ENCODE assay signal across 1 cellular context in the genomic region with DNA sequence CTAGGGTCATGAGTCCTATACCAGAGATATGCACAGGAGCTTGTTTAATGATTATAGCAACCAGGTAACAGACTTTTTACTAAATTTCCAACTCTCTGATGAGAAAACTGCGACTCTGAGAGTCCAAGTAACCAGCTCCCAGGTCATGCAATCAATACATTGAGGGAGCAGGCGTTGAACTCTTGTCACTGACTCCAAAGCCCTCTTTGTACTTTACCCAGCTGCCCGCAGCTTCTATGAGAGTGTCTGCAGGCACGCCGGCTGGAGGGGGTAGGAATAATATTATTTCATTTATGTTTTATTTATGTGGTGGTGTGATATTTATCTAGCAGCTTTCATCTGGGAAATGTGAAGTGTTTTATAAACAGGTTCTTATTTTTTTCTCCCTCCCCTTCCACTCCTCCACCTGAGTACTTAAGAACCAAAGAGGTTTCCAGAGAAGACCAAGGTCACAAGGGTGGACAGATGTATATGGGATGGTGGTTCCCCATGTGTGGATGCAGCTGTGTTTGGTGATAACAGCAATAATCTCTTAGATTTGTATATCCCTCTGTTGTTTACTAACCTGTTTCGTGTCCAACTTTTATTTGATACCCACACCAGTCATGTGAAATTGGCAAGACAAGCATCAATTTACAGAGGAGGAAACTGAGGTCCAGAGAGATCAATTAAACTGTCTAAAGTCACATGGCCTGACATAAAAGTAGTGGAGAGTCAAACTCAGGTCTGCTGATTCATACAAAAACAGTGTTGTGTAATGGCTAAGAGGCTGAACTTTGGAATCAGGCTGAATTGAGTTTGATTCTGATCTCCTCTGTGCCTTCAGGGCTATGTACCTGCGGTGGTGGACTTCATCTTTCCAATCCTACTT.
TF ChIP-seq lines count a peak whose summit lies in the region.

No MANE protein-coding gene starts in this region.

TF ChIP-seq in IMR-90, 13 proteins besides CTCF, POLR2A, EP300 and RAD21 (continued from another document):
- TF ChIP-seq FOS (IDR thresholded peaks at IDR 0.05; ENCODE audit: low read depth, low read length), result no peak
- peak; percentile 24; the same call in 1 of the 2 replicates for TF ChIP-seq NFE2L2 (IDR thresholded peaks at IDR 0.05; ENCODE audit: low read depth, low read length)
- TF ChIP-seq CHD1 (IDR thresholded peaks at IDR 0.05; ENCODE audit: low read depth, low read length), result no peak
- peak; percentile 62 for TF ChIP-seq MAFK (IDR thresholded peaks at IDR 0.05; ENCODE audit: low read depth, low read length)
- peak; percentile 86 for TF ChIP-seq CEBPB (IDR thresholded peaks at IDR 0.05; ENCODE audit: low read depth, low read length)
